In genomic region chr17:75386430-75386829, GRCh38 we compare ENCODE assay signal across 32 cellular contexts. TPM values are rescaled to one million over a fixed set of nuclear protein-coding genes. Genes with fewer than 3 reads are reported as not detected.
DNase-seq lines count a peak whose midpoint lies in the region; ATAC-seq and TF ChIP-seq lines count a peak whose summit lies in the region.
"Had no signal": no experiment of that assay in that cellular context is flagged by ENCODE, and none has a peak within 500 bp of the region (broad histone marks: within the 10 kb centered on the region; RNA-seq: fewer than 3 reads in every experiment).

No MANE protein-coding gene starts in this region.

- H3K4me3 Mint-ChIP-seq in activated CD8-positive, alpha-beta memory T cell treated with anti-CD3 and anti-CD28 coated beads, Interleukin-2, amount 10 ng/mL, durations not matched to agents 7 days and 5 days, result no peak overlapping the region
- no peak overlapping the region for H3K4me3 Mint-ChIP-seq in activated naive CD8-positive, alpha-beta T cell treated with anti-CD3 and anti-CD28 coated beads, Interleukin-2, amount 50 U/mL, for 24 hours
- H3K4me3 Mint-ChIP-seq: dendritic cell treated with granulocyte-macrophage colony-stimulating factor and Interleukin-4, amounts not matched to agents 40 ng/mL and 50 ng/mL, for 4 days; mesothelial cell of epicardium; nephron progenitor cell; stimulated activated naive B cell treated with anti-CD40 and anti-IgM and Interleukin-4, amounts not matched to agents 10 μg/mL and 1 μg/mL and 100 μg/mL, for 72 hours; T-helper 17 cell had no signal

- H3K27ac ChIP-seq in KOPT-K1 (ENCODE audit: low read depth, low read length, poor library complexity, severe bottlenecking) (peak overlapping the region; percentile 8), neutrophil (peak overlapping the region; percentile 35)
- H3K27ac ChIP-seq: C4-2B, gastroesophageal sphincter, KMS-11, parathyroid adenoma, SJCRH30, uterus had no signal

- TF ChIP-seq CTCF in neutrophil (IDR thresholded peaks at IDR 0.05), result no peak

- ATAC-seq in activated CD8-positive, alpha-beta memory T cell treated with anti-CD3 and anti-CD28 coated beads, Interleukin-2, amount 10 ng/mL, durations not matched to agents 7 days and 5 days, result peak; percentile 20
- ATAC-seq in activated naive CD8-positive, alpha-beta T cell treated with anti-CD3 and anti-CD28 coated beads, Interleukin-2, amount 50 U/mL, for 24 hours, result no peak
- ATAC-seq in GM18858 (IDR thresholded peaks at IDR 0.05; ENCODE audit: unreplicated experiment), result no peak
- ATAC-seq: gastroesophageal sphincter; left lobe of liver; right cardiac atrium; stimulated activated naive B cell treated with anti-CD40 and anti-IgM and Interleukin-4, amounts not matched to agents 10 μg/mL and 1 μg/mL and 100 μg/mL, for 72 hours; T-helper 17 cell had no signal

- no peaks in the 10 kb centered on the region for H3K27me3 ChIP-seq in neutrophil
- H3K27me3 ChIP-seq: gastroesophageal sphincter, SJCRH30, spleen, uterus had no signal

- H3K9me3 ChIP-seq in KOPT-K1 (ENCODE audit: insufficient read depth, low read length, poor library complexity, severe bottlenecking) (no peaks in the 10 kb centered on the region), neutrophil (no peaks in the 10 kb centered on the region)
- H3K9me3 ChIP-seq: gastroesophageal sphincter, SJCRH30, spleen, uterus had no signal

- H3K27ac Mint-ChIP-seq in activated CD8-positive, alpha-beta memory T cell treated with anti-CD3 and anti-CD28 coated beads, Interleukin-2, amount 10 ng/mL, durations not matched to agents 7 days and 5 days, result peak overlapping the region; percentile 24
- H3K27ac Mint-ChIP-seq in activated naive CD8-positive, alpha-beta T cell treated with anti-CD3 and anti-CD28 coated beads, Interleukin-2, amount 50 U/mL, for 24 hours, result peak overlapping the region; percentile 73
- H3K27ac Mint-ChIP-seq: mesothelial cell of epicardium; nephron progenitor cell; stimulated activated naive B cell treated with anti-CD40 and anti-IgM and Interleukin-4, amounts not matched to agents 10 μg/mL and 1 μg/mL and 100 μg/mL, for 72 hours; T-helper 17 cell had no signal

- peaks cover 7 to 34% of the 10 kb centered on the region in 2 experiments for H3K4me1 ChIP-seq in neutrophil (ENCODE audit: control insufficient read depth in 1 of 2, insufficient read depth in 1 of 2, low read depth in 1 of 2, low read length in 1 of 2)
- H3K4me1 ChIP-seq: SJCRH30 had no signal

- no peaks in the 10 kb centered on the region for H3K27me3 Mint-ChIP-seq in activated CD8-positive, alpha-beta memory T cell treated with anti-CD3 and anti-CD28 coated beads, Interleukin-2, amount 10 ng/mL, durations not matched to agents 7 days and 5 days
- no peaks in the 10 kb centered on the region for H3K27me3 Mint-ChIP-seq in activated naive CD8-positive, alpha-beta T cell treated with anti-CD3 and anti-CD28 coated beads, Interleukin-2, amount 50 U/mL, for 24 hours
- H3K27me3 Mint-ChIP-seq: dendritic cell treated with granulocyte-macrophage colony-stimulating factor and Interleukin-4, amounts not matched to agents 40 ng/mL and 50 ng/mL, for 4 days; stimulated activated naive B cell treated with anti-CD40 and anti-IgM and Interleukin-4, amounts not matched to agents 10 μg/mL and 1 μg/mL and 100 μg/mL, for 72 hours; T-helper 17 cell had no signal

- H3K4me1 Mint-ChIP-seq in activated CD8-positive, alpha-beta memory T cell treated with anti-CD3 and anti-CD28 coated beads, Interleukin-2, amount 10 ng/mL, durations not matched to agents 7 days and 5 days, result peaks cover 31% of the 10 kb centered on the region
- H3K4me1 Mint-ChIP-seq in activated naive CD8-positive, alpha-beta T cell treated with anti-CD3 and anti-CD28 coated beads, Interleukin-2, amount 50 U/mL, for 24 hours, result peaks cover 55% of the 10 kb centered on the region

- H3K36me3 ChIP-seq in KOPT-K1 (ENCODE audit: insufficient read depth, low read length) (peaks cover 83% of the 10 kb centered on the region), neutrophil (peaks cover 39% of the 10 kb centered on the region)
- H3K36me3 ChIP-seq: uterus had no signal

- peaks cover 27% of the 10 kb centered on the region for H3K36me3 Mint-ChIP-seq in activated CD8-positive, alpha-beta memory T cell treated with anti-CD3 and anti-CD28 coated beads, Interleukin-2, amount 10 ng/mL, durations not matched to agents 7 days and 5 days
- H3K36me3 Mint-ChIP-seq in activated naive CD8-positive, alpha-beta T cell treated with anti-CD3 and anti-CD28 coated beads, Interleukin-2, amount 50 U/mL, for 24 hours (ENCODE audit: low read depth), result peaks cover 34% of the 10 kb centered on the region

- no peak for DNase-seq in activated CD8-positive, alpha-beta memory T cell treated with anti-CD3 and anti-CD28 coated beads, Interleukin-2, amount 10 ng/mL, durations not matched to agents 7 days and 5 days
- no peak for DNase-seq in activated CD8-positive, alpha-beta memory T cell treated with anti-CD3 and anti-CD28 coated beads, Interleukin-2, amount 50 U/mL, for 4 hours
- no peak for DNase-seq in activated naive CD8-positive, alpha-beta T cell treated with anti-CD3 and anti-CD28 coated beads, Interleukin-2, amount 50 U/mL, for 24 hours
- DNase-seq in 8988T (no peak), cortex of kidney (lab: John Stamatoyannopoulos, UW) (no peak)
- DNase-seq: activated CD4-positive, alpha-beta T cell treated with anti-CD3 and anti-CD28 coated beads, Interleukin-2, amount 50 U/mL, for 4 hours; activated naive CD4-positive, alpha-beta T cell treated with anti-CD3 and anti-CD28 coated beads, Interleukin-2, amount 50 U/mL, for 16 hours; activated T-cell treated with anti-CD3 and anti-CD28 coated beads, Interleukin-2, amount 50 U/mL, for 1 hour; caudate nucleus; GOT3; hippocampal formation; NCI-H1092 treated with DMSO at 0.1 percent for 48 hours; NCI-H1930; NCI-H226; nephron progenitor cell; right cardiac atrium; SJCRH30; spleen; stimulated activated CD4-positive, alpha-beta T cell treated with anti-CD3 and anti-CD28 coated beads, Interleukin-2, amount 100 ng/mL, for 48 hours; stimulated activated naive B cell treated with anti-CD40 and anti-IgM and Interleukin-4, amounts not matched to agents 10 μg/mL and 1 μg/mL and 100 μg/mL, for 72 hours; T-helper 17 cell; uterus had no signal

- no peaks in the 10 kb centered on the region for H3K9me3 Mint-ChIP-seq in activated CD8-positive, alpha-beta memory T cell treated with anti-CD3 and anti-CD28 coated beads, Interleukin-2, amount 10 ng/mL, durations not matched to agents 7 days and 5 days (ENCODE audit: low read depth)
- H3K9me3 Mint-ChIP-seq in activated naive CD8-positive, alpha-beta T cell treated with anti-CD3 and anti-CD28 coated beads, Interleukin-2, amount 50 U/mL, for 24 hours, result no peaks in the 10 kb centered on the region
- H3K9me3 Mint-ChIP-seq: dendritic cell treated with granulocyte-macrophage colony-stimulating factor and Interleukin-4, amounts not matched to agents 40 ng/mL and 50 ng/mL, for 4 days; mesothelial cell of epicardium; nephron progenitor cell; stimulated activated naive B cell treated with anti-CD40 and anti-IgM and Interleukin-4, amounts not matched to agents 10 μg/mL and 1 μg/mL and 100 μg/mL, for 72 hours had no signal

- no peak overlapping the region for H3K4me3 ChIP-seq in neutrophil (ENCODE audit: low read depth in 1 of 2, low read length in 1 of 2)
- H3K4me3 ChIP-seq: gastroesophageal sphincter, SJCRH30, spleen, uterus had no signal

- CTCF ChIA-PET in activated CD8-positive, alpha-beta memory T cell treated with anti-CD3 and anti-CD28 coated beads, Interleukin-2, amount 10 ng/mL, durations not matched to agents 7 days and 5 days (lab: Charles Lee), result interaction anchor here (1.2 to 1.3 kb wide), 2 partner anchors 11 to 63 kb away, joined by 4 read pairs; no protein-coding TSS in a partner anchor

RNA-seq across cellular contexts. Expression of gene GRB2, which starts 19.0 kb away (rescaled TPM):
- total RNA-seq in activated CD8-positive, alpha-beta memory T cell treated with anti-CD3 and anti-CD28 coated beads, Interleukin-2, amount 10 ng/mL, durations not matched to agents 7 days and 5 days, result 100 to 1,000 TPM; 138 to 179 TPM
